Comparison of ENCODE assay signal across 9 cellular contexts in genomic region chr18:48926420-48926857, GRCh38. TPM values are rescaled to one million over a fixed set of nuclear protein-coding genes. Genes with fewer than 3 reads are reported as not detected.
DNase-seq lines count a peak whose midpoint lies in the region; ATAC-seq, FAIRE-seq and TF ChIP-seq lines count a peak whose summit lies in the region.
"Had no signal": no experiment of that assay in that cellular context is flagged by ENCODE, and none has a peak within 500 bp of the region (broad histone marks: within the 10 kb centered on the region; RNA-seq: fewer than 3 reads in every experiment).

No MANE protein-coding gene starts in this region.

- 85 to 95% methylated on average over 9 to 14 of the region's 14 CpGs for WGBS in endodermal cell (ENCODE audit: insufficient coverage in 1 of 2, insufficient read length in 1 of 2), 2 experiments
- 17 to 65% (median 41%) methylated on average over 14 of the region's 14 CpGs for WGBS in small intestine, 3 donors

- H3K9me3 Mint-ChIP-seq in T-helper 1 cell treated with Interleukin-12 subunit alpha and Interleukin-12 subunit beta and Interleukin-4 antibody, amounts not matched to agents 30 μg/mL and 1 μg/mL, for 36 hours, result no peaks in the 10 kb centered on the region
- no peaks in the 10 kb centered on the region for H3K9me3 Mint-ChIP-seq in endodermal cell

- no peak for FAIRE-seq in small intestine (lab: Jason Lieb, UNC)

- H3K9ac ChIP-seq in endodermal cell (ENCODE audit: extremely low read depth, low read length, poor library complexity, severe bottlenecking), result no peak overlapping the region

- peaks cover 30% of the 10 kb centered on the region for H3K36me3 Mint-ChIP-seq in T-helper 1 cell treated with Interleukin-12 subunit alpha and Interleukin-12 subunit beta and Interleukin-4 antibody, amounts not matched to agents 30 μg/mL and 1 μg/mL, for 36 hours (ENCODE audit: low read depth)
- peaks cover 55% of the 10 kb centered on the region for H3K36me3 Mint-ChIP-seq in endodermal cell (ENCODE audit: low read depth)

- peak overlapping the region; percentile 8 for H3K4me3 Mint-ChIP-seq in T-helper 1 cell treated with Interleukin-12 subunit alpha and Interleukin-12 subunit beta and Interleukin-4 antibody, amounts not matched to agents 30 μg/mL and 1 μg/mL, for 36 hours
- H3K4me3 Mint-ChIP-seq in endodermal cell, result no peak overlapping the region

- H3K4me1 Mint-ChIP-seq in T-helper 1 cell treated with Interleukin-12 subunit alpha and Interleukin-12 subunit beta and Interleukin-4 antibody, amounts not matched to agents 30 μg/mL and 1 μg/mL, for 36 hours (ENCODE audit: low read depth), result peaks cover 89% of the 10 kb centered on the region
- H3K4me1 Mint-ChIP-seq in endodermal cell, result peaks cover 72% of the 10 kb centered on the region

- H3K9me3 ChIP-seq in endodermal cell (ENCODE audit: control insufficient read depth, low read length) (no peaks in the 10 kb centered on the region), small intestine (ENCODE audit: control insufficient read depth, low read depth) (no peaks in the 10 kb centered on the region)

- H3K4me3 ChIP-seq in endodermal cell (ENCODE audit: low read length), result no peak overlapping the region
- H3K4me3 ChIP-seq in small intestine (ENCODE audit: low read depth in 1 of 2, low read length in 2 of 2), result peak overlapping the region in 1 of 2 donors; percentile 8

- no peak for ATAC-seq in HG02571 (IDR thresholded peaks at IDR 0.05; ENCODE audit: unreplicated experiment)

- H3K27me3 Mint-ChIP-seq in T-helper 1 cell treated with Interleukin-12 subunit alpha and Interleukin-12 subunit beta and Interleukin-4 antibody, amounts not matched to agents 30 μg/mL and 1 μg/mL, for 36 hours (ENCODE audit: low read depth), result no peaks in the 10 kb centered on the region
- H3K27me3 Mint-ChIP-seq in endodermal cell (ENCODE audit: insufficient read depth), result no peaks in the 10 kb centered on the region

- no peak overlapping the region for H3K27ac ChIP-seq in endodermal cell (ENCODE audit: low read depth, low read length)
- H3K27ac ChIP-seq in small intestine (ENCODE audit: low read depth in 1 of 2, low read length in 1 of 2), result peak overlapping the region; percentile 47 to 78

- H3K4me1 ChIP-seq in endodermal cell (ENCODE audit: control insufficient read depth, insufficient read depth, low read length), result peaks cover 40% of the 10 kb centered on the region
- peaks cover 38 to 71% of the 10 kb centered on the region in 2 donors for H3K4me1 ChIP-seq in small intestine (ENCODE audit: control insufficient read depth in 2 of 2, insufficient read depth in 1 of 2, low read depth in 1 of 2, low read length in 1 of 2)

- no peaks in the 10 kb centered on the region for H3K27me3 ChIP-seq in endodermal cell (ENCODE audit: control insufficient read depth, insufficient read depth, low read length, poor library complexity, severe bottlenecking)
- no peaks in the 10 kb centered on the region for H3K27me3 ChIP-seq in small intestine (ENCODE audit: control insufficient read depth in 2 of 2, insufficient read depth in 2 of 2, low read length in 2 of 2)

- peak overlapping the region; percentile 72 for H3K27ac Mint-ChIP-seq in T-helper 1 cell treated with Interleukin-12 subunit alpha and Interleukin-12 subunit beta and Interleukin-4 antibody, amounts not matched to agents 30 μg/mL and 1 μg/mL, for 36 hours
- peak overlapping the region; percentile 77 for H3K27ac Mint-ChIP-seq in endodermal cell

- no peak for TF ChIP-seq CTCF in endodermal cell (conservative IDR thresholded peaks at IDR 0.05)

- peaks cover 73% of the 10 kb centered on the region for H3K36me3 ChIP-seq in endodermal cell (ENCODE audit: control insufficient read depth, insufficient read depth, low read length)
- peaks cover 2% of the 10 kb centered on the region in 2 donors for H3K36me3 ChIP-seq in small intestine (ENCODE audit: control insufficient read depth in 2 of 2, insufficient read depth in 2 of 2, low read length in 2 of 2)

- DNase-seq in T-helper 1 cell (no peak), NCI-H69 (lab: John Stamatoyannopoulos, UW) (peak; percentile 93), endodermal cell (no peak), small intestine (peak; percentile 91), HCEC 1CT (no peak), GF-D8 (lab: John Stamatoyannopoulos, UW) (no peak)
- DNase-seq: NCI-H1105 treated with DMSO at 0.1 percent for 48 hours had no signal

RNA-seq across cellular contexts. Expression of gene SMAD7, which starts 24.3 kb away (rescaled TPM):
- 10 to 100 TPM; 52.4 to 67.4 TPM for total RNA-seq in endodermal cell
- polyA plus RNA-seq in endodermal cell (2013, experiment 1 of 2), result 16.5 TPM
- 16.2 TPM for polyA plus RNA-seq in endodermal cell (2013, experiment 2 of 2)
- 10 to 100 TPM; 17.2 to 24.0 (median 18.3) TPM for polyA plus RNA-seq in small intestine

Comparison
In these comparisons a context has a peak if more than half of its experiments do, and no peak if none do; other contexts are left out.
1. DNase-seq: peak in NCI-H69 (single experiment) and small intestine (single experiment); none in T-helper 1 cell (0 of 5), endodermal cell (single experiment), HCEC 1CT (single experiment) and GF-D8 (single experiment).